Comparison of ENCODE assay signal across 8 cellular contexts in genomic region chr2:162221064-162221463, GRCh38. TPM values are rescaled to one million over a fixed set of nuclear protein-coding genes. Genes with fewer than 3 reads are reported as not detected.
DNase-seq lines count a peak whose midpoint lies in the region; ATAC-seq and TF ChIP-seq lines count a peak whose summit lies in the region.

No MANE protein-coding gene starts in this region.

- peak; percentile 75 for DNase-seq in A172 (ENCODE audit: low spot score)
- DNase-seq in NCI-H69 (lab: John Stamatoyannopoulos, UW) = peak; percentile 56
- peak; percentile 74 for DNase-seq in activated CD8-positive, alpha-beta memory T cell treated with anti-CD3 and anti-CD28 coated beads, Interleukin-2, amount 10 ng/mL, durations not matched to agents 7 days and 5 days
- DNase-seq in erythroblast (lab: John Stamatoyannopoulos, UW) = peak; percentile 44 to 60
- DNase-seq in naive thymus-derived CD4-positive, alpha-beta T cell = peak in 8 of 9 donors; percentile 5 to 62 (median 28)
- peak; percentile 68 for DNase-seq in stimulated activated naive CD8-positive, alpha-beta T cell treated with anti-CD3 and anti-CD28 coated beads, Interleukin-15, Interleukin-2, amounts not matched to agents 100 U/mL and 50 U/mL, for 24 hours

- no peaks in the 10 kb centered on the region for H3K27me3 ChIP-seq in naive thymus-derived CD4-positive, alpha-beta T cell (ENCODE audit: control insufficient read depth in 2 of 2, insufficient read depth in 2 of 2, low read length in 2 of 2)

- no peaks in the 10 kb centered on the region for H3K36me3 ChIP-seq in naive thymus-derived CD4-positive, alpha-beta T cell (ENCODE audit: control insufficient read depth in 2 of 3, insufficient read depth in 3 of 3, low read length in 3 of 3)

- H3K4me1 Mint-ChIP-seq in activated CD8-positive, alpha-beta memory T cell treated with anti-CD3 and anti-CD28 coated beads, Interleukin-2, amount 10 ng/mL, durations not matched to agents 7 days and 5 days = no peaks in the 10 kb centered on the region
- H3K4me1 Mint-ChIP-seq in naive thymus-derived CD4-positive, alpha-beta T cell = peaks cover 0 to 5% (median 0%) of the 10 kb centered on the region in 7 donors

- H3K36me3 Mint-ChIP-seq in activated CD8-positive, alpha-beta memory T cell treated with anti-CD3 and anti-CD28 coated beads, Interleukin-2, amount 10 ng/mL, durations not matched to agents 7 days and 5 days = no peaks in the 10 kb centered on the region
- H3K36me3 Mint-ChIP-seq in naive thymus-derived CD4-positive, alpha-beta T cell = no peaks in the 10 kb centered on the region

- POLR2A ChIA-PET in naive thymus-derived CD4-positive, alpha-beta T cell (lab: Charles Lee) = no interaction called here

- no peak for TF ChIP-seq POLR2A in GM18505 (IDR thresholded peaks at IDR 0.05; ENCODE audit: borderline replicate concordance, extremely low read depth, insufficient read depth, insufficient read length)
- no peak for TF ChIP-seq POLR2A in erythroblast (IDR thresholded peaks at IDR 0.05; ENCODE audit: low read length)

- ATAC-seq in GM18505 (IDR thresholded peaks at IDR 0.05; ENCODE audit: unreplicated experiment) (peak; percentile 95), HG02885 (IDR thresholded peaks at IDR 0.05; ENCODE audit: poor library complexity, unreplicated experiment) (peak; percentile 97)
- ATAC-seq in activated CD8-positive, alpha-beta memory T cell treated with anti-CD3 and anti-CD28 coated beads, Interleukin-2, amount 10 ng/mL, durations not matched to agents 7 days and 5 days = peak; percentile 75
- peak; percentile 83 for ATAC-seq in naive thymus-derived CD4-positive, alpha-beta T cell
- ATAC-seq in stimulated activated naive CD8-positive, alpha-beta T cell treated with anti-CD3 and anti-CD28 coated beads, Interleukin-15, Interleukin-2, amounts not matched to agents 100 U/mL and 50 U/mL, for 24 hours = peak; percentile 59

- no peak overlapping the region for H3K4me3 ChIP-seq in naive thymus-derived CD4-positive, alpha-beta T cell (ENCODE audit: low read length)

- no peaks in the 10 kb centered on the region for H3K4me1 ChIP-seq in naive thymus-derived CD4-positive, alpha-beta T cell (ENCODE audit: control insufficient read depth in 2 of 2, insufficient read depth in 2 of 2, low read length in 2 of 2)

- H3K27me3 Mint-ChIP-seq in activated CD8-positive, alpha-beta memory T cell treated with anti-CD3 and anti-CD28 coated beads, Interleukin-2, amount 10 ng/mL, durations not matched to agents 7 days and 5 days = peaks cover 47% of the 10 kb centered on the region
- H3K27me3 Mint-ChIP-seq in naive thymus-derived CD4-positive, alpha-beta T cell = peaks cover 32 to 48% (median 39%) of the 10 kb centered on the region in 5 donors

- no peaks in the 10 kb centered on the region for H3K9me3 ChIP-seq in naive thymus-derived CD4-positive, alpha-beta T cell (ENCODE audit: control insufficient read depth in 2 of 3, low read length in 3 of 3)

- CTCF ChIA-PET in activated CD8-positive, alpha-beta memory T cell treated with anti-CD3 and anti-CD28 coated beads, Interleukin-2, amount 10 ng/mL, durations not matched to agents 7 days and 5 days (lab: Charles Lee) = interaction anchor here (0.6 to 6.2 kb wide), 31 partner anchors 9 to 634 kb away, joined by 3 to 125 read pairs (median 5); no protein-coding TSS in a partner anchor
- CTCF ChIA-PET in naive thymus-derived CD4-positive, alpha-beta T cell (lab: Charles Lee) = interaction anchor here (0.6 to 1.6 kb wide), 10 partner anchors 9 to 208 kb away, joined by 3 to 9 read pairs (median 4); no protein-coding TSS in a partner anchor

- H3K9me3 Mint-ChIP-seq in activated CD8-positive, alpha-beta memory T cell treated with anti-CD3 and anti-CD28 coated beads, Interleukin-2, amount 10 ng/mL, durations not matched to agents 7 days and 5 days (ENCODE audit: low read depth) = no peaks in the 10 kb centered on the region
- no peaks in the 10 kb centered on the region for H3K9me3 Mint-ChIP-seq in naive thymus-derived CD4-positive, alpha-beta T cell

- no peak overlapping the region for H3K4me3 Mint-ChIP-seq in activated CD8-positive, alpha-beta memory T cell treated with anti-CD3 and anti-CD28 coated beads, Interleukin-2, amount 10 ng/mL, durations not matched to agents 7 days and 5 days
- H3K4me3 Mint-ChIP-seq in naive thymus-derived CD4-positive, alpha-beta T cell = no peak overlapping the region

- no peak overlapping the region for H3K27ac Mint-ChIP-seq in activated CD8-positive, alpha-beta memory T cell treated with anti-CD3 and anti-CD28 coated beads, Interleukin-2, amount 10 ng/mL, durations not matched to agents 7 days and 5 days
- H3K27ac Mint-ChIP-seq in naive thymus-derived CD4-positive, alpha-beta T cell = no peak overlapping the region

- intact Hi-C loops in naive thymus-derived CD4-positive, alpha-beta T cell (cut with micrococcal nuclease) = loop anchor here (1.0 to 2.0 kb wide), 4 partner anchors 77 to 634 kb away; no protein-coding TSS in a partner anchor

- no peak overlapping the region for H3K27ac ChIP-seq in naive thymus-derived CD4-positive, alpha-beta T cell (ENCODE audit: low read depth, low read length)

RNA-seq across cellular contexts. Expression of gene FAP, which starts 22.2 kb away (rescaled TPM):
- 1.9 and 2.2 TPM in 2 replicates for total RNA-seq in A172 (2014; rRNA removed; shearing (Covaris generic))
- total RNA-seq in activated CD8-positive, alpha-beta memory T cell treated with anti-CD3 and anti-CD28 coated beads, Interleukin-2, amount 10 ng/mL, durations not matched to agents 7 days and 5 days = under 1 TPM in 1 of 2 experiments, not detected in 1; 0.23 TPM
- not detected for total RNA-seq in naive thymus-derived CD4-positive, alpha-beta T cell
- not detected for polyA plus RNA-seq in naive thymus-derived CD4-positive, alpha-beta T cell
